17 cellular contexts compared by ENCODE assay signal in the genomic region with DNA sequence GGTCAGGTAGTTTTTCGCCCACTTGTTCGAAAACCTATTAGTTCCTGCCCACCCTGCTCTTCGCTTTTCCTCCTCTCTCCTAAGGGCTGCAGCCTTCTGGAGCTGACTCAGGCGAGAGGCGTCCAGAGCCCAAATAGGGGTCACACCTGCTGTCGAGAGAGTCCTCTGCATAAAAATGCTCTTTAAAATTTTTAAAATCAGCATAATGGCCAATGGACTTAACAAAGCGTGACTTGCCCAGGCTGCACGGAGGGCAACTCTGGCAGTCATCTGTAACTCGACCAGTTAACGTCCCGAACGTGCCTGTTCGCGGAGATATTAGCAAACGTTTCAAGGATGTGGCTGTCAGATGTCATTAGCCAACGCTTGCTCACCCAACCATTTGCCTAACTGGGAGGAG. TPM values are rescaled to one million over a fixed set of nuclear protein-coding genes. Genes with fewer than 3 reads are reported as not detected.
DNase-seq lines count a peak whose midpoint lies in the region; ATAC-seq and TF ChIP-seq lines count a peak whose summit lies in the region.
"Had no signal": no experiment of that assay in that cellular context is flagged by ENCODE, and none has a peak within 500 bp of the region (broad histone marks: within the 10 kb centered on the region; RNA-seq: fewer than 3 reads in every experiment).

No MANE protein-coding gene starts in this region.

- H3K27me3 Mint-ChIP-seq in progenitor cell of endocrine pancreas: peaks cover 97% of the 10 kb centered on the region

- DNase-seq in Daoy (ENCODE audit: low read depth): peak; percentile 25
- DNase-seq in SJCRH30: peak; percentile 18 to 34
- DNase-seq in progenitor cell of endocrine pancreas (ENCODE audit: low spot score, unreplicated experiment): no peak
- DNase-seq in SKM-1 (lab: John Stamatoyannopoulos, UW; ENCODE audit: unreplicated experiment): no peak
- no peak for DNase-seq in T-helper 2 cell
- DNase-seq: activated B cell treated with CpG ODN at 0.5 μM for 24 hours, caudate nucleus, DND-41 had no signal

- no peak for TF ChIP-seq CTCF in progenitor cell of endocrine pancreas (IDR thresholded peaks at IDR 0.05; ENCODE audit: unreplicated experiment)

- H3K27ac ChIP-seq in SJCRH30: peak overlapping the region; percentile 26
- H3K27ac ChIP-seq: upper lobe of left lung had no signal

- H3K4me1 ChIP-seq in SJCRH30 (peaks cover 12% of the 10 kb centered on the region), iPS-15b (ENCODE audit: control insufficient read depth, insufficient read depth, low read length) (peaks cover 8% of the 10 kb centered on the region)

- ATAC-seq in HG03460 (IDR thresholded peaks at IDR 0.05; ENCODE audit: unreplicated experiment) (no peak), GM19023 (IDR thresholded peaks at IDR 0.05; ENCODE audit: unreplicated experiment) (no peak)

- no peaks in the 10 kb centered on the region for H3K9me3 Mint-ChIP-seq in progenitor cell of endocrine pancreas (ENCODE audit: low read depth)

- H3K27me3 ChIP-seq in SJCRH30 (no peaks in the 10 kb centered on the region), iPS-15b (ENCODE audit: control insufficient read depth, insufficient read depth, low read length) (peaks cover 97% of the 10 kb centered on the region)

- H3K27ac Mint-ChIP-seq in progenitor cell of endocrine pancreas: no peak overlapping the region
- H3K27ac Mint-ChIP-seq: activated B cell treated with CpG ODN at 0.5 μM for 24 hours; activated naive CD8-positive, alpha-beta T cell had no signal

- H3K9me3 ChIP-seq in SJCRH30 (replicated peaks): no peaks in the 10 kb centered on the region
- no peaks in the 10 kb centered on the region for H3K9me3 ChIP-seq in iPS-15b (ENCODE audit: control insufficient read depth, insufficient read depth, low read length)
- H3K9me3 ChIP-seq: upper lobe of left lung had no signal

- peak overlapping the region; percentile 52 for H3K4me3 Mint-ChIP-seq in progenitor cell of endocrine pancreas (ENCODE audit: low read depth)
- H3K4me3 Mint-ChIP-seq: activated B cell treated with CpG ODN at 0.5 μM for 24 hours; activated naive CD8-positive, alpha-beta T cell had no signal

- H3K36me3 ChIP-seq in SJCRH30: no peaks in the 10 kb centered on the region
- no peaks in the 10 kb centered on the region for H3K36me3 ChIP-seq in iPS-15b (ENCODE audit: control insufficient read depth, insufficient read depth, low read length)
- H3K36me3 ChIP-seq: upper lobe of left lung had no signal

- no peaks in the 10 kb centered on the region for H3K36me3 Mint-ChIP-seq in progenitor cell of endocrine pancreas (ENCODE audit: insufficient read depth)

- H3K4me1 Mint-ChIP-seq in progenitor cell of endocrine pancreas (ENCODE audit: low read depth): peaks cover 5% of the 10 kb centered on the region
- H3K4me1 Mint-ChIP-seq: activated B cell treated with CpG ODN at 0.5 μM for 24 hours had no signal

- no peak overlapping the region for H3K9ac ChIP-seq in iPS-15b (ENCODE audit: low read depth, low read length)

- H3K4me3 ChIP-seq in SJCRH30 (no peak overlapping the region), iPS-15b (ENCODE audit: low read depth, low read length) (peak overlapping the region; percentile 56)

RNA-seq across cellular contexts. Expression of gene TFAP2B, which starts 32.2 kb away (rescaled TPM):
- total RNA-seq in Daoy (2014; rRNA removed; shearing (Covaris generic)): not detected in 2 replicates
- 14.0 and 16.7 TPM in 2 replicates for total RNA-seq in SJCRH30 (2014; rRNA removed; shearing (Covaris generic))
- 0.74 and 1.8 TPM in 2 replicates for total RNA-seq in progenitor cell of endocrine pancreas
- total RNA-seq: activated B cell treated with CpG ODN at 0.5 μM for 24 hours, HT-29, lung microvascular endothelial cell, OCI-LY7, omental fat pad had no signal

Comparison
In these comparisons a context has a peak if more than half of its experiments do, and no peak if none do; other contexts are left out.
1. DNase-seq: peak in Daoy (single experiment) and SJCRH30 (2 of 2); none in progenitor cell of endocrine pancreas (single experiment), SKM-1 (single experiment) and T-helper 2 cell (0 of 5).